16 cellular contexts compared by ENCODE assay signal in genomic region chr7:129556607-129557120, GRCh38. TPM values are rescaled to one million over a fixed set of nuclear protein-coding genes. Genes with fewer than 3 reads are reported as not detected.
DNase-seq lines count a peak whose midpoint lies in the region; ATAC-seq, FAIRE-seq and TF ChIP-seq lines count a peak whose summit lies in the region.
"Had no signal": no experiment of that assay in that cellular context is flagged by ENCODE, and none has a peak within 500 bp of the region (broad histone marks: within the 10 kb centered on the region; RNA-seq: fewer than 3 reads in every experiment).

No MANE protein-coding gene starts in this region.

- no peak overlapping the region for H3K9ac ChIP-seq in Loucy (ENCODE audit: low read depth, low read length, poor library complexity, severe bottlenecking)
- H3K9ac ChIP-seq: BLaER1 treated with 17β-estradiol and CSF1 and Interleukin-3, amounts not matched to agents 10 nM and 100 nM had no signal

- no peak for ATAC-seq in sciatic nerve
- ATAC-seq in pancreas, result no peak
- ATAC-seq: GM12878 had no signal

- H3F3A ChIP-seq in Loucy (ENCODE audit: low read depth), result no peaks in the 10 kb centered on the region

- H3K36me3 ChIP-seq in Loucy (ENCODE audit: insufficient read depth, low read length) (no peaks in the 10 kb centered on the region), pancreas (no peaks in the 10 kb centered on the region)
- H3K36me3 ChIP-seq: BLaER1 treated with 17β-estradiol and CSF1 and Interleukin-3, amounts not matched to agents 10 nM and 100 nM had no signal

- H3K9me3 ChIP-seq in Loucy (ENCODE audit: insufficient read depth, low read depth, low read length), result no peaks in the 10 kb centered on the region
- no peaks in the 10 kb centered on the region for H3K9me3 ChIP-seq in pancreas
- H3K9me3 ChIP-seq: BLaER1 treated with 17β-estradiol and CSF1 and Interleukin-3, amounts not matched to agents 10 nM and 100 nM had no signal

- no peak overlapping the region for H3K4me2 ChIP-seq in Loucy (ENCODE audit: low read depth, low read length, poor library complexity, severe bottlenecking)
- H3K4me2 ChIP-seq: BLaER1 treated with 17β-estradiol and CSF1 and Interleukin-3, amounts not matched to agents 10 nM and 100 nM had no signal

- FAIRE-seq in pancreas (lab: Jason Lieb, UNC), result no peak
- FAIRE-seq: GM12878, GM18507 had no signal

- DNase-seq in activated effector memory CD4-positive, alpha-beta T cell treated with anti-CD3 and anti-CD28 coated beads, Interleukin-2, amount 50 U/mL, for 16 hours, result peak; percentile 52
- DNase-seq in activated effector memory CD4-positive, alpha-beta T cell treated with Interleukin-2 at 50 U/mL for 16 hours, result no peak
- DNase-seq in left kidney (ENCODE audit: low read depth, low spot score), result peak; percentile 7
- peak; percentile 4 for DNase-seq in sciatic nerve (ENCODE audit: low spot score)
- DNase-seq in GM10266 (ENCODE audit: extremely low spot score), result no peak
- DNase-seq in occipital lobe (lab: John Stamatoyannopoulos, UW), result no peak
- no peak for DNase-seq in pancreas
- DNase-seq: 8988T; ACHN; CD4-positive, CD25-positive, alpha-beta regulatory T cell; DMS53; H7 had no signal

- intact Hi-C loops in sciatic nerve (cut with DNase I), result no loop called here
- intact Hi-C loops in pancreas (cut with DNase I), result no loop called here

- H3K4me1 ChIP-seq in Loucy (ENCODE audit: insufficient read depth, low read length, poor library complexity, severe bottlenecking) (peaks cover 4% of the 10 kb centered on the region), pancreas (no peaks in the 10 kb centered on the region)

- WGBS in pancreas, 2 donors, result 33 to 49% methylated on average over 8 of the region's 8 CpGs

- H3K4me3 ChIP-seq in Loucy (ENCODE audit: low read length, poor library complexity, severe bottlenecking) (no peak overlapping the region), pancreas (no peak overlapping the region)
- H3K4me3 ChIP-seq: BLaER1 treated with 17β-estradiol and CSF1 and Interleukin-3, amounts not matched to agents 10 nM and 100 nM; GM12878 had no signal

- no peak overlapping the region for H3K27ac ChIP-seq in pancreas
- H3K27ac ChIP-seq: BLaER1 treated with 17β-estradiol and CSF1 and Interleukin-3, amounts not matched to agents 10 nM and 100 nM had no signal

- H4K20me1 ChIP-seq in Loucy (ENCODE audit: insufficient read depth, low read length, poor library complexity, severe bottlenecking), result no peaks in the 10 kb centered on the region
- H4K20me1 ChIP-seq: BLaER1 treated with 17β-estradiol and CSF1 and Interleukin-3, amounts not matched to agents 10 nM and 100 nM had no signal

- H2AFZ ChIP-seq in Loucy (ENCODE audit: low read length), result peak overlapping the region; percentile 45; the same call in 1 of the 2 replicates

- no peaks in the 10 kb centered on the region for H3K79me2 ChIP-seq in Loucy (ENCODE audit: insufficient read depth, low read length)

- no peaks in the 10 kb centered on the region for H3K9me2 ChIP-seq in Loucy (replicated peaks; ENCODE audit: low read depth, low read length)

- no peaks in the 10 kb centered on the region for H3K27me3 ChIP-seq in Loucy (ENCODE audit: insufficient read depth, low read length, poor library complexity, severe bottlenecking)
- H3K27me3 ChIP-seq in pancreas, result no peaks in the 10 kb centered on the region
- H3K27me3 ChIP-seq: BLaER1 treated with 17β-estradiol and CSF1 and Interleukin-3, amounts not matched to agents 10 nM and 100 nM had no signal

- TF ChIP-seq CTCF in Loucy (conservative IDR thresholded peaks at IDR 0.05; ENCODE audit: low read length) (no peak), GM10266 (IDR thresholded peaks at IDR 0.05; ENCODE audit: control insufficient read depth, insufficient read depth, low read depth, missing control alignments) (no peak), pancreas (IDR thresholded peaks at IDR 0.05) (no peak)

RNA-seq across cellular contexts. Expression of gene SMKR1, which starts 54.3 kb away (rescaled TPM):
- total RNA-seq in sciatic nerve (0.36 TPM), occipital lobe (2.3 TPM), pancreas (1 to 10 TPM in 2 of 6 donors, under 1 TPM in 4; 0.46 to 1.9 (median 0.89) TPM)
- 1 to 10 TPM; 1.1 to 4.5 TPM for polyA plus RNA-seq in pancreas
- total RNA-seq: CD4-positive, CD25-positive, alpha-beta regulatory T cell; H7 had no signal

RNA-seq across cellular contexts. Expression of gene NRF1, which starts 54.9 kb away (rescaled TPM):
- total RNA-seq in sciatic nerve (29.2 TPM), occipital lobe (16.1 TPM), pancreas (10 to 100 TPM in 1 of 6 donors, 1 to 10 TPM in 5; 5.5 to 11.2 (median 7.0) TPM)
- polyA plus RNA-seq in pancreas, result 1 to 10 TPM; 6.5 to 8.1 TPM

Comparison
In these comparisons a context has a peak if more than half of its experiments do, and no peak if none do; other contexts are left out.
1. DNase-seq: peak in activated effector memory CD4-positive, alpha-beta T cell treated with anti-CD3 and anti-CD28 coated beads, Interleukin-2, amount 50 U/mL, for 16 hours (single experiment), left kidney (single experiment) and sciatic nerve (single experiment); none in activated effector memory CD4-positive, alpha-beta T cell treated with Interleukin-2 at 50 U/mL for 16 hours (single experiment), GM10266 (single experiment), occipital lobe (single experiment) and pancreas (0 of 6).